1 cellular context compared by ENCODE assay signal in the genomic region with DNA sequence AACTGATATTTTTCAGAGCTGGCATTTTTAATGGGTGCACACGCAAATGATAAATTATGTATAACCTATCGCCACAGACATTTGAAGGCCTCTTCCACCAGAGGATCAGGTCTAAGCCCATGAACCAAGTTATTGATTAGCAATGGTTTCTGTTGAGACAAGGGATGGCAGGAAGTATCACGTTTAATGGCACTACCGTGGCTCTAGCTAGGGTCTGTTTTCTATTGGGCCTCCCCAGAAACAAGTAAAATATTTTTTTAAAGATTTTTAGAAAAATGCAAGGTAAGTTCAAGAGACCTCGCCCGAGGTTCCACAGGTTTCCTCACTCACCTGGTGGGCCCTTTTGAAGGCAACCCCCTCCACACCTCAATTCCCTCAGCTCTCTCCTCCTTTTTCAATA.
TF ChIP-seq lines count a peak whose summit lies in the region.

No MANE protein-coding gene starts in this region.

TF ChIP-seq in GM12878, 131 proteins besides CTCF, POLR2A, EP300 and RAD21 (continued from another document):
- TF ChIP-seq, protein P1, sequence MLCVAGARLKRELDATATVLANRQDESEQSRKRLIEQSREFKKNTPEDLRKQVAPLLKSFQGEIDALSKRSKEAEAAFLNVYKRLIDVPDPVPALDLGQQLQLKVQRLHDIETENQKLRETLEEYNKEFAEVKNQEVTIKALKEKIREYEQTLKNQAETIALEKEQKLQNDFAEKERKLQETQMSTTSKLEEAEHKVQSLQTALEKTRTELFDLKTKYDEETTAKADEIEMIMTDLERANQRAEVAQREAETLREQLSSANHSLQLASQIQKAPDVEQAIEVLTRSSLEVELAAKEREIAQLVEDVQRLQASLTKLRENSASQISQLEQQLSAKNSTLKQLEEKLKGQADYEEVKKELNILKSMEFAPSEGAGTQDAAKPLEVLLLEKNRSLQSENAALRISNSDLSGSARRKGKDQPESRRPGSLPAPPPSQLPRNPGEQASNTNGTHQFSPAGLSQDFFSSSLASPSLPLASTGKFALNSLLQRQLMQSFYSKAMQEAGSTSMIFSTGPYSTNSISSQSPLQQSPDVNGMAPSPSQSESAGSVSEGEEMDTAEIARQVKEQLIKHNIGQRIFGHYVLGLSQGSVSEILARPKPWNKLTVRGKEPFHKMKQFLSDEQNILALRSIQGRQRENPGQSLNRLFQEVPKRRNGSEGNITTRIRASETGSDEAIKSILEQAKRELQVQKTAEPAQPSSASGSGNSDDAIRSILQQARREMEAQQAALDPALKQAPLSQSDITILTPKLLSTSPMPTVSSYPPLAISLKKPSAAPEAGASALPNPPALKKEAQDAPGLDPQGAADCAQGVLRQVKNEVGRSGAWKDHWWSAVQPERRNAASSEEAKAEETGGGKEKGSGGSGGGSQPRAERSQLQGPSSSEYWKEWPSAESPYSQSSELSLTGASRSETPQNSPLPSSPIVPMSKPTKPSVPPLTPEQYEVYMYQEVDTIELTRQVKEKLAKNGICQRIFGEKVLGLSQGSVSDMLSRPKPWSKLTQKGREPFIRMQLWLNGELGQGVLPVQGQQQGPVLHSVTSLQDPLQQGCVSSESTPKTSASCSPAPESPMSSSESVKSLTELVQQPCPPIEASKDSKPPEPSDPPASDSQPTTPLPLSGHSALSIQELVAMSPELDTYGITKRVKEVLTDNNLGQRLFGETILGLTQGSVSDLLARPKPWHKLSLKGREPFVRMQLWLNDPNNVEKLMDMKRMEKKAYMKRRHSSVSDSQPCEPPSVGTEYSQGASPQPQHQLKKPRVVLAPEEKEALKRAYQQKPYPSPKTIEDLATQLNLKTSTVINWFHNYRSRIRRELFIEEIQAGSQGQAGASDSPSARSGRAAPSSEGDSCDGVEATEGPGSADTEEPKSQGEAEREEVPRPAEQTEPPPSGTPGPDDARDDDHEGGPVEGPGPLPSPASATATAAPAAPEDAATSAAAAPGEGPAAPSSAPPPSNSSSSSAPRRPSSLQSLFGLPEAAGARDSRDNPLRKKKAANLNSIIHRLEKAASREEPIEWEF (IDR thresholded peaks at IDR 0.05; ENCODE audit: insufficient replicate concordance, low read depth, low read length) = peak; percentile 82
- no peak for TF ChIP-seq KAT2A (conservative IDR thresholded peaks at IDR 0.05; ENCODE audit: control insufficient read depth, low read depth, low read length)
- TF ChIP-seq ZNF384 (IDR thresholded peaks at IDR 0.05; ENCODE audit: borderline replicate concordance, low read depth, low read length) = no peak
- TF ChIP-seq NBN (IDR thresholded peaks at IDR 0.05) = 0 out of 2 replicates have a peak, but pooled peaks have one; percentile 5
- peak; percentile 6; the same call in 1 of the 2 replicates for TF ChIP-seq YY1 (IDR thresholded peaks at IDR 0.05; ENCODE audit: low read depth, low read length)
